Comparison of ENCODE assay signal across 8 cellular contexts in the genomic region with DNA sequence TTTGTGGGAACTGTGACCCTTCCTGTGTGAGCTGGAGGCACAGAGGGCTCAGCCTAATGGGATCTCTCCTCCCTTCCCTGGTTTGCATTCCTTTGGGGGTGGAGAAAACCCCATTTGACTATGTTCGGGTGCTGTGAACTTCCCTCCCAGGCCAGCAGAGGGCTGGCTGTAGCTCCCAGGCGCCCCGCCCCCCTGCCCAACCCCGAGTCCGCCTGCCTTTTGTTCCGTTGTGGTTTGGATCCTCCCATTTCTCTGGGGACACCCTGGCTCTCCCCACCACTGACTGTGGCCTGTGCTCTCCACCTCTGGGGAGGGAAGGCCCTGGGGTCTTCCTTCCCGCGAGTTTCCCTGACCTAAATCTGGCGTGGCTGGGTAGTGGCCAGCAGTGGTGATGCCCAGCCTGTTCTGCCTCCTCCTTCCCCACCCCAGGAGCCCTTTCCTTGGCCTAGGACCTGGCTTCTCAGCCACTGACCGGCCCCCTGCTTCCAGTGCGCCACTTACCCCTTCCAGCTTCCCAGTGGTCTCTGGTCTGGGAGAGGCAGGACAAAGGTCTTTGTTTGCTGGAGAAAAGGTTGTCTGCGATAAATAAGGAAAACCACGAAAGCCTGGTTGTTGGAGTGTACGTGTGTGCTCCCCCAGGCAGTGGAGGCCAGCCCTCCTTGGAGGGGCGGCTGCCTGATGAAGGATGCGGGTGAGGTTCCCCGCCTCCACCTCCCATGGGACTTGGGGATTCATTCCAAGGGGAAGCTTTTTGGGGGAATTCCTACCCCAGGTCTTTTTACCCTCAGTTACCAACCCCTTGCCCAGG.
DNase-seq lines count a peak whose midpoint lies in the region; ATAC-seq and TF ChIP-seq lines count a peak whose summit lies in the region.

No MANE protein-coding gene starts in this region.

- TF ChIP-seq CTCF in Loucy (conservative IDR thresholded peaks at IDR 0.05; ENCODE audit: low read length) (peak; percentile 84), WI38 (IDR thresholded peaks at IDR 0.05; ENCODE audit: low read depth, low read length) (peak; percentile 88)

- peaks cover 34% of the 10 kb centered on the region for H3K36me3 ChIP-seq in Loucy (ENCODE audit: insufficient read depth, low read length)

- H3K9me2 ChIP-seq in Loucy (replicated peaks; ENCODE audit: low read depth, low read length), result no peaks in the 10 kb centered on the region

- peak overlapping the region; percentile 98 for H3K4me2 ChIP-seq in Loucy (ENCODE audit: low read depth, low read length, poor library complexity, severe bottlenecking)

- H3K9me3 ChIP-seq in Loucy (ENCODE audit: insufficient read depth, low read depth, low read length), result no peaks in the 10 kb centered on the region

- peak; percentile 18 for DNase-seq in NCI-H1092 treated with DMSO at 0.1 percent for 48 hours (lab: John Stamatoyannopoulos, UW)
- DNase-seq in NCI-H1092 (lab: John Stamatoyannopoulos, UW), result no peak
- DNase-seq in central memory CD4-positive, alpha-beta T cell, result peak; percentile 31
- peak; percentile 69 for DNase-seq in kidney tubule cell (ENCODE audit: low spot score)
- peak; percentile 64 for DNase-seq in stimulated activated CD4-positive, alpha-beta T cell treated with anti-CD3 and anti-CD28 coated beads, Interleukin-4, amount 100 ng/mL, for 1 hour

- H2AFZ ChIP-seq in Loucy (ENCODE audit: low read length), result no peak overlapping the region

- H3K79me2 ChIP-seq in Loucy (ENCODE audit: insufficient read depth, low read length), result peaks cover 95% of the 10 kb centered on the region

- peaks cover 58% of the 10 kb centered on the region for H3K4me1 ChIP-seq in Loucy (ENCODE audit: insufficient read depth, low read length, poor library complexity, severe bottlenecking)

- H3K4me3 ChIP-seq in Loucy (ENCODE audit: low read length, poor library complexity, severe bottlenecking), result peak overlapping the region; percentile 87
- H3K4me3 ChIP-seq in WI38 (ENCODE audit: low read depth, low read length), result peak overlapping the region; percentile 97

- no peaks in the 10 kb centered on the region for H3F3A ChIP-seq in Loucy (ENCODE audit: low read depth)

- H4K20me1 ChIP-seq in Loucy (ENCODE audit: insufficient read depth, low read length, poor library complexity, severe bottlenecking), result peaks cover 55% of the 10 kb centered on the region

- no peak for ATAC-seq in HG03045 (IDR thresholded peaks at IDR 0.05; ENCODE audit: unreplicated experiment)

- peak overlapping the region; percentile 95 for H3K9ac ChIP-seq in Loucy (ENCODE audit: low read depth, low read length, poor library complexity, severe bottlenecking)

- no peaks in the 10 kb centered on the region for H3K27me3 ChIP-seq in Loucy (ENCODE audit: insufficient read depth, low read length, poor library complexity, severe bottlenecking)
